ENCODE assay signal across 13 cellular contexts in the genomic region with DNA sequence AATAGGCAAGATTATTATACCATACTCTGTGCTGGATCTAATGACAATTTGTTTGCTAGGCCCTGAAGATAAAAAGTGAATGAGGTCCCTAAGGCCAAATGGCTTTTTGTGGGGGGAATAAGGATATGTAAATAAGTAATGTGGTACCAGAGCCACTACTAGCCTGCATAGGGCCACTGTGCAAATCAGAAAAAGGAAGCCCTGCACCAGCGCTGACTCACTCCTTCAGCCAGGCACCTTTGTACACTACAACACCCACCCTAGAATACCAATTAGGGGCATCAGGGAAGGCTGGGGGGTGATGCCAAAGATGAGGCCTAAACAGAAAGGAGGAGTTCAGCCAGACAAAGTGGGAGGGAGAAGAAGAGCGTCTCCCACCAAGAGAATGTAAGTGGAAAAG.
DNase-seq lines count a peak whose midpoint lies in the region; ATAC-seq and TF ChIP-seq lines count a peak whose summit lies in the region.
"Had no signal": no experiment of that assay in that cellular context is flagged by ENCODE, and none has a peak within 500 bp of the region (broad histone marks: within the 10 kb centered on the region; RNA-seq: fewer than 3 reads in every experiment).

No MANE protein-coding gene starts in this region.

- no peaks in the 10 kb centered on the region for H3K9me3 Mint-ChIP-seq in activated T-helper 17 cell treated with anti-CD3 and anti-CD28 coated beads, Interleukin-2, amount 50 U/mL, for 72 hours

- peaks cover 49% of the 10 kb centered on the region for H3K4me1 Mint-ChIP-seq in activated T-helper 17 cell treated with anti-CD3 and anti-CD28 coated beads, Interleukin-2, amount 50 U/mL, for 72 hours

- intact Hi-C loops in right cardiac atrium (cut with DNase I): no loop called here
- intact Hi-C loops in Right ventricle myocardium inferior (cut with DNase I): loop anchor here (5.0 kb wide), 2 partner anchors 82 to 123 kb away; a partner anchor contains a TSS
- intact Hi-C loops in thyroid gland (cut with DNase I): no loop called here
- intact Hi-C loops in posterior vena cava (cut with DNase I): no loop called here
- intact Hi-C loops in uterus (cut with DNase I; ENCODE audit: low total_unique reads): no loop called here

- no peak for TF ChIP-seq CTCF in thyroid gland (IDR thresholded peaks at IDR 0.05)
- no peak for TF ChIP-seq CTCF in uterus (IDR thresholded peaks at IDR 0.05)

- H3K9me3 ChIP-seq in right cardiac atrium (ENCODE audit: control insufficient read depth, low read length) (no peaks in the 10 kb centered on the region), thyroid gland (no peaks in the 10 kb centered on the region), uterus (no peaks in the 10 kb centered on the region)
- H3K9me3 ChIP-seq: thoracic aorta had no signal

- no peak for TF ChIP-seq POLR2A in thyroid gland (IDR thresholded peaks at IDR 0.05)
- no peak for TF ChIP-seq POLR2A in uterus (IDR thresholded peaks at IDR 0.05)

- H3K27me3 ChIP-seq in right cardiac atrium (ENCODE audit: control insufficient read depth, insufficient read depth) (no peaks in the 10 kb centered on the region), thyroid gland (no peaks in the 10 kb centered on the region), uterus (no peaks in the 10 kb centered on the region)

- H3K4me3 ChIP-seq in right cardiac atrium (ENCODE audit: low read length): no peak overlapping the region
- no peak overlapping the region for H3K4me3 ChIP-seq in thyroid gland (replicated peaks in 1 of 3)
- no peak overlapping the region for H3K4me3 ChIP-seq in uterus
- H3K4me3 ChIP-seq: thoracic aorta had no signal

- H3K4me1 ChIP-seq in right cardiac atrium (ENCODE audit: control insufficient read depth, insufficient read depth, low read length) (peaks cover 17% of the 10 kb centered on the region), thyroid gland (peaks cover 50 to 52% of the 10 kb centered on the region in 2 donors), uterus (peaks cover 2 to 7% of the 10 kb centered on the region in 2 donors)

- peak in 1 of 2 donors; percentile 13 for ATAC-seq in right cardiac atrium
- no peak for ATAC-seq in Right ventricle myocardium inferior
- peak; percentile 35 for ATAC-seq in HG02588 (IDR thresholded peaks at IDR 0.05; ENCODE audit: unreplicated experiment)
- ATAC-seq in activated T-helper 17 cell treated with anti-CD3 and anti-CD28 coated beads, Interleukin-2, amount 50 U/mL, for 72 hours (replicated peaks): no peak

- H3K36me3 ChIP-seq in thyroid gland (no peaks in the 10 kb centered on the region), uterus (no peaks in the 10 kb centered on the region)
- H3K36me3 ChIP-seq: thoracic aorta had no signal

- 88% methylated on average over 2 of the region's 2 CpGs for WGBS in right cardiac atrium
- WGBS in thyroid gland, 2 donors: 95 to 96% methylated on average over 2 of the region's 2 CpGs

- no peak overlapping the region for H3K4me3 Mint-ChIP-seq in activated T-helper 17 cell treated with anti-CD3 and anti-CD28 coated beads, Interleukin-2, amount 50 U/mL, for 72 hours

- H3K27me3 Mint-ChIP-seq in activated T-helper 17 cell treated with anti-CD3 and anti-CD28 coated beads, Interleukin-2, amount 50 U/mL, for 72 hours: no peaks in the 10 kb centered on the region

- peaks cover 19% of the 10 kb centered on the region for H3K36me3 Mint-ChIP-seq in activated T-helper 17 cell treated with anti-CD3 and anti-CD28 coated beads, Interleukin-2, amount 50 U/mL, for 72 hours (ENCODE audit: low read depth)

- H3K27ac ChIP-seq in right cardiac atrium (ENCODE audit: low read length) (peak overlapping the region; percentile 59), thyroid gland (peak overlapping the region; percentile 77 to 91 (median 86)), uterus (no peak overlapping the region)
- H3K27ac ChIP-seq: KMS-11 had no signal

- peak overlapping the region; percentile 10 for H3K27ac Mint-ChIP-seq in activated T-helper 17 cell treated with anti-CD3 and anti-CD28 coated beads, Interleukin-2, amount 50 U/mL, for 72 hours

- no peak for DNase-seq in right cardiac atrium
- DNase-seq in Right ventricle myocardium inferior (ENCODE audit: missing footprints): no peak
- DNase-seq in thyroid gland: no peak
- no peak for DNase-seq in posterior vena cava (ENCODE audit: low spot score)
- no peak for DNase-seq in cerebellar nuclear complex (lab: John Stamatoyannopoulos, UW)
- DNase-seq in uterus: no peak
- DNase-seq: activated effector memory CD4-positive, alpha-beta T cell treated with Interleukin-2 at 50 U/mL for 16 hours; NCI-H69; T1000 had no signal

Comparison
In these comparisons a context has a peak if more than half of its experiments do, and no peak if none do; other contexts are left out.
1. H3K27ac ChIP-seq: peak in right cardiac atrium (single experiment) and thyroid gland (3 of 3); none in uterus (0 of 2).